In the genomic region with DNA sequence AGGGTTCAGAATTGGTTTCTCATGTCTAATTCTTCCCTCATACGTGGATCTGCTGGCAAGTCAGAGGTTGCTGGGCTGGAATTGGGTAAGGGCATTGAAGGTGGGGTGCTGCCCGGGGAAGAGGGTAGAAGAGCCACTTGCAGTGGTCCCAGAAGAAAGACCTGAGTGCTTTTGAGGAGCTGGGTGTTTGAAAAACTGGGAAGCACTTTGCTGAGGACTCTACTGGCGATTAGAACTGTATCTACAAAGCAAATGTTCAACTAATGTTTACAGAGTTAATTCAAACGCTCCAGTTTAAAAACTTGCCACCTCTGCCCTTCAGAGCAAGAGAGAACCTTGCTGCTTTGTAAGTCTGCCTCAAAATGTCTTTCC, we compare ENCODE assay signal across 1 cellular context.
TF ChIP-seq lines count a peak whose summit lies in the region.

No MANE protein-coding gene starts in this region.

TF ChIP-seq in HepG2, 621 proteins besides CTCF, POLR2A, EP300 and RAD21:
- TF ChIP-seq, protein P1, sequence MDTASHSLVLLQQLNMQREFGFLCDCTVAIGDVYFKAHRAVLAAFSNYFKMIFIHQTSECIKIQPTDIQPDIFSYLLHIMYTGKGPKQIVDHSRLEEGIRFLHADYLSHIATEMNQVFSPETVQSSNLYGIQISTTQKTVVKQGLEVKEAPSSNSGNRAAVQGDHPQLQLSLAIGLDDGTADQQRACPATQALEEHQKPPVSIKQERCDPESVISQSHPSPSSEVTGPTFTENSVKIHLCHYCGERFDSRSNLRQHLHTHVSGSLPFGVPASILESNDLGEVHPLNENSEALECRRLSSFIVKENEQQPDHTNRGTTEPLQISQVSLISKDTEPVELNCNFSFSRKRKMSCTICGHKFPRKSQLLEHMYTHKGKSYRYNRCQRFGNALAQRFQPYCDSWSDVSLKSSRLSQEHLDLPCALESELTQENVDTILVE (CRISPR knock-in tag; IDR thresholded peaks at IDR 0.05), result no peak
- TF ChIP-seq, protein P2, sequence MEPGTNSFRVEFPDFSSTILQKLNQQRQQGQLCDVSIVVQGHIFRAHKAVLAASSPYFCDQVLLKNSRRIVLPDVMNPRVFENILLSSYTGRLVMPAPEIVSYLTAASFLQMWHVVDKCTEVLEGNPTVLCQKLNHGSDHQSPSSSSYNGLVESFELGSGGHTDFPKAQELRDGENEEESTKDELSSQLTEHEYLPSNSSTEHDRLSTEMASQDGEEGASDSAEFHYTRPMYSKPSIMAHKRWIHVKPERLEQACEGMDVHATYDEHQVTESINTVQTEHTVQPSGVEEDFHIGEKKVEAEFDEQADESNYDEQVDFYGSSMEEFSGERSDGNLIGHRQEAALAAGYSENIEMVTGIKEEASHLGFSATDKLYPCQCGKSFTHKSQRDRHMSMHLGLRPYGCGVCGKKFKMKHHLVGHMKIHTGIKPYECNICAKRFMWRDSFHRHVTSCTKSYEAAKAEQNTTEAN (CRISPR knock-in tag; conservative IDR thresholded peaks at IDR 0.05), result 0 out of 2 replicates have a peak, but pooled peaks have one; percentile 11
- TF ChIP-seq, protein P3, sequence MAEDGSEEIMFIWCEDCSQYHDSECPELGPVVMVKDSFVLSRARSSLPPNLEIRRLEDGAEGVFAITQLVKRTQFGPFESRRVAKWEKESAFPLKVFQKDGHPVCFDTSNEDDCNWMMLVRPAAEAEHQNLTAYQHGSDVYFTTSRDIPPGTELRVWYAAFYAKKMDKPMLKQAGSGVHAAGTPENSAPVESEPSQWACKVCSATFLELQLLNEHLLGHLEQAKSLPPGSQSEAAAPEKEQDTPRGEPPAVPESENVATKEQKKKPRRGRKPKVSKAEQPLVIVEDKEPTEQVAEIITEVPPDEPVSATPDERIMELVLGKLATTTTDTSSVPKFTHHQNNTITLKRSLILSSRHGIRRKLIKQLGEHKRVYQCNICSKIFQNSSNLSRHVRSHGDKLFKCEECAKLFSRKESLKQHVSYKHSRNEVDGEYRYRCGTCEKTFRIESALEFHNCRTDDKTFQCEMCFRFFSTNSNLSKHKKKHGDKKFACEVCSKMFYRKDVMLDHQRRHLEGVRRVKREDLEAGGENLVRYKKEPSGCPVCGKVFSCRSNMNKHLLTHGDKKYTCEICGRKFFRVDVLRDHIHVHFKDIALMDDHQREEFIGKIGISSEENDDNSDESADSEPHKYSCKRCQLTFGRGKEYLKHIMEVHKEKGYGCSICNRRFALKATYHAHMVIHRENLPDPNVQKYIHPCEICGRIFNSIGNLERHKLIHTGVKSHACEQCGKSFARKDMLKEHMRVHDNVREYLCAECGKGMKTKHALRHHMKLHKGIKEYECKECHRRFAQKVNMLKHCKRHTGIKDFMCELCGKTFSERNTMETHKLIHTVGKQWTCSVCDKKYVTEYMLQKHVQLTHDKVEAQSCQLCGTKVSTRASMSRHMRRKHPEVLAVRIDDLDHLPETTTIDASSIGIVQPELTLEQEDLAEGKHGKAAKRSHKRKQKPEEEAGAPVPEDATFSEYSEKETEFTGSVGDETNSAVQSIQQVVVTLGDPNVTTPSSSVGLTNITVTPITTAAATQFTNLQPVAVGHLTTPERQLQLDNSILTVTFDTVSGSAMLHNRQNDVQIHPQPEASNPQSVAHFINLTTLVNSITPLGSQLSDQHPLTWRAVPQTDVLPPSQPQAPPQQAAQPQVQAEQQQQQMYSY (CRISPR knock-in tag; IDR thresholded peaks at IDR 0.05), result no peak
- TF ChIP-seq ZMYM4 (CRISPR knock-in tag; IDR thresholded peaks at IDR 0.05) (no peak), ZC3H4 (CRISPR knock-in tag; IDR thresholded peaks at IDR 0.05; ENCODE audit: borderline replicate concordance) (0 out of 2 replicates have a peak, but pooled peaks have one; percentile 1), DR1 (CRISPR knock-in tag; IDR thresholded peaks at IDR 0.05) (0 out of 2 replicates have a peak, but pooled peaks have one; percentile 9), ZNF616 (CRISPR knock-in tag; IDR thresholded peaks at IDR 0.05; ENCODE audit: low read depth) (0 out of 2 replicates have a peak, but pooled peaks have one; percentile 41), AHR (CRISPR knock-in tag; IDR thresholded peaks at IDR 0.05) (0 out of 2 replicates have a peak, but pooled peaks have one; percentile 7), MAZ (IDR thresholded peaks at IDR 0.05; ENCODE audit: borderline replicate concordance, low read depth, low read length) (0 out of 2 replicates have a peak, but pooled peaks have one; percentile 1), MAZ (CRISPR knock-in tag; IDR thresholded peaks at IDR 0.05; ENCODE audit: low read depth) (no peak), SIN3A (IDR thresholded peaks at IDR 0.05; ENCODE audit: borderline replicate concordance, low read depth, low read length) (peak; percentile 22; the same call in 1 of the 2 replicates), RBFOX2 (IDR thresholded peaks at IDR 0.05; ENCODE audit: low read depth, low read length) (peak; percentile 67; the same call in 1 of the 2 replicates), HOXA3 (CRISPR knock-in tag; IDR thresholded peaks at IDR 0.05) (peak; percentile 25; the same call in 1 of the 2 replicates)
- TF ChIP-seq, protein P4, sequence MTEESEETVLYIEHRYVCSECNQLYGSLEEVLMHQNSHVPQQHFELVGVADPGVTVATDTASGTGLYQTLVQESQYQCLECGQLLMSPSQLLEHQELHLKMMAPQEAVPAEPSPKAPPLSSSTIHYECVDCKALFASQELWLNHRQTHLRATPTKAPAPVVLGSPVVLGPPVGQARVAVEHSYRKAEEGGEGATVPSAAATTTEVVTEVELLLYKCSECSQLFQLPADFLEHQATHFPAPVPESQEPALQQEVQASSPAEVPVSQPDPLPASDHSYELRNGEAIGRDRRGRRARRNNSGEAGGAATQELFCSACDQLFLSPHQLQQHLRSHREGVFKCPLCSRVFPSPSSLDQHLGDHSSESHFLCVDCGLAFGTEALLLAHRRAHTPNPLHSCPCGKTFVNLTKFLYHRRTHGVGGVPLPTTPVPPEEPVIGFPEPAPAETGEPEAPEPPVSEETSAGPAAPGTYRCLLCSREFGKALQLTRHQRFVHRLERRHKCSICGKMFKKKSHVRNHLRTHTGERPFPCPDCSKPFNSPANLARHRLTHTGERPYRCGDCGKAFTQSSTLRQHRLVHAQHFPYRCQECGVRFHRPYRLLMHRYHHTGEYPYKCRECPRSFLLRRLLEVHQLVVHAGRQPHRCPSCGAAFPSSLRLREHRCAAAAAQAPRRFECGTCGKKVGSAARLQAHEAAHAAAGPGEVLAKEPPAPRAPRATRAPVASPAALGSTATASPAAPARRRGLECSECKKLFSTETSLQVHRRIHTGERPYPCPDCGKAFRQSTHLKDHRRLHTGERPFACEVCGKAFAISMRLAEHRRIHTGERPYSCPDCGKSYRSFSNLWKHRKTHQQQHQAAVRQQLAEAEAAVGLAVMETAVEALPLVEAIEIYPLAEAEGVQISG (CRISPR knock-in tag; IDR thresholded peaks at IDR 0.05), result peak; percentile 23; the same call in 1 of the 2 replicates
- TF ChIP-seq, protein P5, sequence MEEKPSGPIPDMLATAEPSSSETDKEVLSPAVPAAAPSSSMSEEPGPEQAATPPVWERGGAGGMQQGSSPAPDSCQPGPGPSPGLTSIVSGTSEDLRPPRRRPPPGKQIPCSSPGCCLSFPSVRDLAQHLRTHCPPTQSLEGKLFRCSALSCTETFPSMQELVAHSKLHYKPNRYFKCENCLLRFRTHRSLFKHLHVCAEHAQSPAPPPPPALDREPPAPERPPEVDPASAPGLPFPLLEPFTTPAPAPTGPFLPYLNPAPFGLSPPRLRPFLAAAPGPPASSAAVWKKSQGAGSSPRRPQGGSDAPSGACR (CRISPR knock-in tag; IDR thresholded peaks at IDR 0.05), result 0 out of 2 replicates have a peak, but pooled peaks have one; percentile 4
- TF ChIP-seq, protein P6, sequence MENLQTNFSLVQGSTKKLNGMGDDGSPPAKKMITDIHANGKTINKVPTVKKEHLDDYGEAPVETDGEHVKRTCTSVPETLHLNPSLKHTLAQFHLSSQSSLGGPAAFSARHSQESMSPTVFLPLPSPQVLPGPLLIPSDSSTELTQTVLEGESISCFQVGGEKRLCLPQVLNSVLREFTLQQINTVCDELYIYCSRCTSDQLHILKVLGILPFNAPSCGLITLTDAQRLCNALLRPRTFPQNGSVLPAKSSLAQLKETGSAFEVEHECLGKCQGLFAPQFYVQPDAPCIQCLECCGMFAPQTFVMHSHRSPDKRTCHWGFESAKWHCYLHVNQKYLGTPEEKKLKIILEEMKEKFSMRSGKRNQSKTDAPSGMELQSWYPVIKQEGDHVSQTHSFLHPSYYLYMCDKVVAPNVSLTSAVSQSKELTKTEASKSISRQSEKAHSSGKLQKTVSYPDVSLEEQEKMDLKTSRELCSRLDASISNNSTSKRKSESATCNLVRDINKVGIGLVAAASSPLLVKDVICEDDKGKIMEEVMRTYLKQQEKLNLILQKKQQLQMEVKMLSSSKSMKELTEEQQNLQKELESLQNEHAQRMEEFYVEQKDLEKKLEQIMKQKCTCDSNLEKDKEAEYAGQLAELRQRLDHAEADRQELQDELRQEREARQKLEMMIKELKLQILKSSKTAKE (CRISPR knock-in tag; IDR thresholded peaks at IDR 0.05; ENCODE audit: borderline replicate concordance), result no peak
- TF ChIP-seq, protein P7, sequence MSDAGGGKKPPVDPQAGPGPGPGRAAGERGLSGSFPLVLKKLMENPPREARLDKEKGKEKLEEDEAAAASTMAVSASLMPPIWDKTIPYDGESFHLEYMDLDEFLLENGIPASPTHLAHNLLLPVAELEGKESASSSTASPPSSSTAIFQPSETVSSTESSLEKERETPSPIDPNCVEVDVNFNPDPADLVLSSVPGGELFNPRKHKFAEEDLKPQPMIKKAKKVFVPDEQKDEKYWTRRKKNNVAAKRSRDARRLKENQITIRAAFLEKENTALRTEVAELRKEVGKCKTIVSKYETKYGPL (CRISPR knock-in tag; IDR thresholded peaks at IDR 0.05), result no peak
- TF ChIP-seq, protein P8, sequence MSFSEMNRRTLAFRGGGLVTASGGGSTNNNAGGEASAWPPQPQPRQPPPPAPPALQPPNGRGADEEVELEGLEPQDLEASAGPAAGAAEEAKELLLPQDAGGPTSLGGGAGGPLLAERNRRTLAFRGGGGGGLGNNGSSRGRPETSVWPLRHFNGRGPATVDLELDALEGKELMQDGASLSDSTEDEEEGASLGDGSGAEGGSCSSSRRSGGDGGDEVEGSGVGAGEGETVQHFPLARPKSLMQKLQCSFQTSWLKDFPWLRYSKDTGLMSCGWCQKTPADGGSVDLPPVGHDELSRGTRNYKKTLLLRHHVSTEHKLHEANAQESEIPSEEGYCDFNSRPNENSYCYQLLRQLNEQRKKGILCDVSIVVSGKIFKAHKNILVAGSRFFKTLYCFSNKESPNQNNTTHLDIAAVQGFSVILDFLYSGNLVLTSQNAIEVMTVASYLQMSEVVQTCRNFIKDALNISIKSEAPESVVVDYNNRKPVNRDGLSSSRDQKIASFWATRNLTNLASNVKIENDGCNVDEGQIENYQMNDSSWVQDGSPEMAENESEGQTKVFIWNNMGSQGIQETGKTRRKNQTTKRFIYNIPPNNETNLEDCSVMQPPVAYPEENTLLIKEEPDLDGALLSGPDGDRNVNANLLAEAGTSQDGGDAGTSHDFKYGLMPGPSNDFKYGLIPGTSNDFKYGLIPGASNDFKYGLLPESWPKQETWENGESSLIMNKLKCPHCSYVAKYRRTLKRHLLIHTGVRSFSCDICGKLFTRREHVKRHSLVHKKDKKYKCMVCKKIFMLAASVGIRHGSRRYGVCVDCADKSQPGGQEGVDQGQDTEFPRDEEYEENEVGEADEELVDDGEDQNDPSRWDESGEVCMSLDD (CRISPR knock-in tag; IDR thresholded peaks at IDR 0.05; ENCODE audit: borderline replicate concordance), result 0 out of 2 replicates have a peak, but pooled peaks have one; percentile 15
- TF ChIP-seq, protein P9, sequence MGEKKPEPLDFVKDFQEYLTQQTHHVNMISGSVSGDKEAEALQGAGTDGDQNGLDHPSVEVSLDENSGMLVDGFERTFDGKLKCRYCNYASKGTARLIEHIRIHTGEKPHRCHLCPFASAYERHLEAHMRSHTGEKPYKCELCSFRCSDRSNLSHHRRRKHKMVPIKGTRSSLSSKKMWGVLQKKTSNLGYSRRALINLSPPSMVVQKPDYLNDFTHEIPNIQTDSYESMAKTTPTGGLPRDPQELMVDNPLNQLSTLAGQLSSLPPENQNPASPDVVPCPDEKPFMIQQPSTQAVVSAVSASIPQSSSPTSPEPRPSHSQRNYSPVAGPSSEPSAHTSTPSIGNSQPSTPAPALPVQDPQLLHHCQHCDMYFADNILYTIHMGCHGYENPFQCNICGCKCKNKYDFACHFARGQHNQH (CRISPR knock-in tag; IDR thresholded peaks at IDR 0.05), result 0 out of 2 replicates have a peak, but pooled peaks have one; percentile 1
